28 cellular contexts compared by ENCODE assay signal in the genomic region with DNA sequence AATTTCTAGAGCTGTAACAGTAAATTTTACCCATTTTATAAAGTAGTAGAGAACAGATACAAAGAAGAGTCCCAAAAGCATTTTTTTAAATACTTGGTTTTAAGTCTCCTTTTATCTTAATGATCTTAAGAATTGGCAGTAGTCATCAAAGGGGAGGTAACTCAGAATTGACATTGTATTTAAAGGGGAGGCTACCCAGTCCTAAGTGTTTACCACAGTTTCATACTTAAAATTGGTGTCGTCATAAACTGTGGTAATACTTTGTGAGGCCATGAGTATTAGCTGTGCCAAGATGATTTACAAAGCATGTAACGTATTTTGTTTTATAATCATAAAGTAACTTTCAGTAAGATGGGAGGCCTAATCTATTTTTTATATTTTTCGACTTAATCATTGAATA. TPM values are rescaled to one million over a fixed set of nuclear protein-coding genes. Genes with fewer than 3 reads are reported as not detected.
DNase-seq lines count a peak whose midpoint lies in the region; ATAC-seq, FAIRE-seq and TF ChIP-seq lines count a peak whose summit lies in the region.
"Had no signal": no experiment of that assay in that cellular context is flagged by ENCODE, and none has a peak within 500 bp of the region (broad histone marks: within the 10 kb centered on the region; RNA-seq: fewer than 3 reads in every experiment).

No MANE protein-coding gene starts in this region.

- intact Hi-C loops in CD8-positive, alpha-beta T cell (cut with DNase I, micrococcal nuclease), result loop anchor here (10.0 kb wide), 3 partner anchors 531 to 781 kb away; no protein-coding TSS in a partner anchor

- no peaks in the 10 kb centered on the region for H3K27me3 ChIP-seq in CD8-positive, alpha-beta T cell (ENCODE audit: insufficient read depth, low read length)
- H3K27me3 ChIP-seq: BLaER1, dorsolateral prefrontal cortex, gastrocnemius medialis, sigmoid colon, tibial nerve had no signal

- H3K9me3 ChIP-seq in CD8-positive, alpha-beta T cell (ENCODE audit: low read length), result no peaks in the 10 kb centered on the region
- H3K9me3 ChIP-seq: BLaER1, gastrocnemius medialis, psoas muscle, sigmoid colon, tibial nerve had no signal

- no peaks in the 10 kb centered on the region for H3K4me1 ChIP-seq in CD8-positive, alpha-beta T cell (ENCODE audit: insufficient read depth, low read length)
- H3K4me1 ChIP-seq: BLaER1, gastrocnemius medialis, psoas muscle, sigmoid colon, tibial nerve had no signal

- H3K4me3 Mint-ChIP-seq in CD8-positive, alpha-beta T cell, result no peak overlapping the region
- no peak overlapping the region for H3K4me3 Mint-ChIP-seq in activated CD4-positive, alpha-beta memory T cell treated with anti-CD3 and anti-CD28 coated beads, Interleukin-2, amount 10 ng/mL, durations not matched to agents 7 days and 5 days
- H3K4me3 Mint-ChIP-seq: HFFc6 had no signal

- H3K27me3 Mint-ChIP-seq in CD8-positive, alpha-beta T cell (ENCODE audit: low read depth), result no peaks in the 10 kb centered on the region
- no peaks in the 10 kb centered on the region for H3K27me3 Mint-ChIP-seq in activated CD4-positive, alpha-beta memory T cell treated with anti-CD3 and anti-CD28 coated beads, Interleukin-2, amount 10 ng/mL, durations not matched to agents 7 days and 5 days
- H3K27me3 Mint-ChIP-seq: natural killer cell treated with Interleukin-12 subunit alpha and Interleukin-12 subunit beta and Interleukin-15 and Interleukin-18, amount 100 ng/mL, for 72 hours had no signal

- TF ChIP-seq POLR2A in erythroblast (IDR thresholded peaks at IDR 0.05; ENCODE audit: low read length), result no peak

- H3K4me1 Mint-ChIP-seq in CD8-positive, alpha-beta T cell (ENCODE audit: low read depth), result peaks cover 39% of the 10 kb centered on the region
- peaks cover 56% of the 10 kb centered on the region for H3K4me1 Mint-ChIP-seq in activated CD4-positive, alpha-beta memory T cell treated with anti-CD3 and anti-CD28 coated beads, Interleukin-2, amount 10 ng/mL, durations not matched to agents 7 days and 5 days

- no peak overlapping the region for H3K27ac ChIP-seq in CD8-positive, alpha-beta T cell (ENCODE audit: low read depth, low read length)
- H3K27ac ChIP-seq: BLaER1, gastrocnemius medialis, psoas muscle, sigmoid colon, SK-N-MC, tibial nerve had no signal

- no peak overlapping the region for H3K4me3 ChIP-seq in CD8-positive, alpha-beta T cell (ENCODE audit: low read depth, low read length)
- H3K4me3 ChIP-seq: BLaER1, dorsolateral prefrontal cortex, gastrocnemius medialis, psoas muscle, sigmoid colon, SK-N-MC, tibial nerve had no signal

- H3K27ac Mint-ChIP-seq in CD8-positive, alpha-beta T cell, result no peak overlapping the region
- peak overlapping the region; percentile 85 for H3K27ac Mint-ChIP-seq in activated CD4-positive, alpha-beta memory T cell treated with anti-CD3 and anti-CD28 coated beads, Interleukin-2, amount 10 ng/mL, durations not matched to agents 7 days and 5 days

- peaks cover 66% of the 10 kb centered on the region for H3K36me3 Mint-ChIP-seq in CD8-positive, alpha-beta T cell
- peaks cover 50% of the 10 kb centered on the region for H3K36me3 Mint-ChIP-seq in activated CD4-positive, alpha-beta memory T cell treated with anti-CD3 and anti-CD28 coated beads, Interleukin-2, amount 10 ng/mL, durations not matched to agents 7 days and 5 days (ENCODE audit: low read depth)

- DNase-seq in CD8-positive, alpha-beta T cell, result no peak
- DNase-seq in HTR-8/SVneo (ENCODE audit: insufficient read length, low spot score) (no peak), erythroblast (lab: John Stamatoyannopoulos, UW) (peak; percentile 46 to 53), RCC 7860 (ENCODE audit: low spot score) (no peak)
- no peak for DNase-seq in activated CD4-positive, alpha-beta memory T cell treated with anti-CD3 and anti-CD28 coated beads, Interleukin-2, amount 10 ng/mL, durations not matched to agents 7 days and 5 days
- DNase-seq: activated naive CD4-positive, alpha-beta T cell treated with Interleukin-2 at 50 U/mL for 16 hours; activated T-cell treated with anti-CD3 and anti-CD28 coated beads, Interleukin-2, amount 50 U/mL, for 48 hours; dorsolateral prefrontal cortex; gastrocnemius medialis; GOT3; HFFc6; IMR-90; NCI-H1048; NCI-H1694 treated with DMSO at 0.1 percent for 48 hours; NCI-H510A; occipital lobe; PC-3; psoas muscle; sigmoid colon; stimulated activated CD4-positive, alpha-beta T cell treated with anti-CD3 and anti-CD28 coated beads, Interleukin-12 subunit alpha, Interleukin-12 subunit beta, amount 100 ng/mL, for 4 hours; stimulated activated CD4-positive, alpha-beta T cell treated with anti-CD3 and anti-CD28 coated beads, Interleukin-2, amount 100 ng/mL, for 48 hours had no signal

- FAIRE-seq in HTR-8/SVneo (lab: Jason Lieb, UNC), result peak; percentile 36
- FAIRE-seq in RCC 7860 (lab: Jason Lieb, UNC), result no peak
- FAIRE-seq: endothelial cell of umbilical vein had no signal

- H3K9me3 Mint-ChIP-seq in CD8-positive, alpha-beta T cell, result no peaks in the 10 kb centered on the region
- no peaks in the 10 kb centered on the region for H3K9me3 Mint-ChIP-seq in activated CD4-positive, alpha-beta memory T cell treated with anti-CD3 and anti-CD28 coated beads, Interleukin-2, amount 10 ng/mL, durations not matched to agents 7 days and 5 days
- H3K9me3 Mint-ChIP-seq: HFFc6; natural killer cell treated with Interleukin-12 subunit alpha and Interleukin-12 subunit beta and Interleukin-15 and Interleukin-18, amount 100 ng/mL, for 72 hours had no signal

- no peaks in the 10 kb centered on the region for H3K36me3 ChIP-seq in CD8-positive, alpha-beta T cell (ENCODE audit: insufficient read depth, low read length)

- POLR2A ChIA-PET in CD8-positive, alpha-beta T cell (lab: Charles Lee), result no interaction called here
- POLR2A ChIA-PET in activated CD4-positive, alpha-beta memory T cell treated with anti-CD3 and anti-CD28 coated beads, Interleukin-2, amount 10 ng/mL, durations not matched to agents 7 days and 5 days (lab: Charles Lee), result interaction anchor here (1.1 to 4.8 kb wide), 3 partner anchors 13 to 477 kb away, joined by 3 to 60 read pairs (median 7); a partner anchor contains a TSS

- TF ChIP-seq CTCF in CD8-positive, alpha-beta T cell (IDR thresholded peaks at IDR 0.05), result no peak

- CTCF ChIA-PET in CD8-positive, alpha-beta T cell (lab: Charles Lee), result interaction anchor here (1.3 kb wide), 1 partner anchor 9 kb away, joined by 3 read pairs; no protein-coding TSS in a partner anchor
- CTCF ChIA-PET in activated CD4-positive, alpha-beta memory T cell treated with anti-CD3 and anti-CD28 coated beads, Interleukin-2, amount 10 ng/mL, durations not matched to agents 7 days and 5 days (lab: Charles Lee), result interaction anchor here (1.1 to 1.8 kb wide), 2 partner anchors 12 to 14 kb away, joined by 3 to 8 read pairs; a partner anchor contains a TSS

- peak; percentile 16 for ATAC-seq in CD8-positive, alpha-beta T cell
- ATAC-seq in HG03196 (IDR thresholded peaks at IDR 0.05; ENCODE audit: unreplicated experiment) (no peak), GM21447 (IDR thresholded peaks at IDR 0.05; ENCODE audit: unreplicated experiment) (no peak)
- ATAC-seq: gastrocnemius medialis, PC-3, psoas muscle had no signal

RNA-seq across cellular contexts. Expression of a gene that starts 14.8 kb away (rescaled TPM):
- total RNA-seq in CD8-positive, alpha-beta T cell, result 10 to 100 TPM; 13.6 to 14.6 TPM
- total RNA-seq in activated CD4-positive, alpha-beta memory T cell treated with anti-CD3 and anti-CD28 coated beads, Interleukin-2, amount 10 ng/mL, durations not matched to agents 7 days and 5 days, result 10 to 100 TPM; 43.2 to 45.0 TPM

RNA-seq across cellular contexts. Expression of a gene that starts 27.1 kb away (rescaled TPM):
- total RNA-seq in CD8-positive, alpha-beta T cell, result 1 to 10 TPM in 1 of 2 experiments, under 1 TPM in 1; 0.92 to 1.0 TPM
- 1 to 10 TPM; 1.1 to 1.7 TPM for total RNA-seq in activated CD4-positive, alpha-beta memory T cell treated with anti-CD3 and anti-CD28 coated beads, Interleukin-2, amount 10 ng/mL, durations not matched to agents 7 days and 5 days

Comparison
In these comparisons a context has a peak if more than half of its experiments do, and no peak if none do; other contexts are left out.
1. DNase-seq: peak in erythroblast (2 of 2); none in CD8-positive, alpha-beta T cell (0 of 7), HTR-8/SVneo (single experiment), activated CD4-positive, alpha-beta memory T cell treated with anti-CD3 and anti-CD28 coated beads, Interleukin-2, amount 10 ng/mL, durations not matched to agents 7 days and 5 days (single experiment) and RCC 7860 (single experiment).